1 cellular context compared by ENCODE assay signal in the genomic region with DNA sequence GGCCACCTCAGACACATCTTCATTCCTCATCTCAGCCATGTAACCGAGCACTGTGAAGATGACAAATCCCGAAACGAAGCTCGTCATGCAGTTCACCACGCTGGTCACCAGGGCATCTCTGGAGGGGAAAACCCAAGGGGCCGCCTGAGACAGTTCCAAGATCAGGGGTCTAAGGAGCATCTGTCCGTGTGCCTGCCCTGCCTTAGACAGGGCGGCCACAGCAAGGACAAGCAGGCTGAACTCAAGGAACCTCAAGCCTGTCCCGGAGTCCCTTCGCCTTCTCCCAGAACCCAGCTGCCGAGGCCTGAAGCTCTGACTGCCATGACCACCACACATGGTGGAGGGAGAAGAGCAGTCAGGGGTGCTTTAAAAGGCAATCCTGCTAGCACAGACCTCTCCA.
A peak's percentile ranks its signal among the peaks of the same experiment; 100 is the strongest.
TF ChIP-seq lines count a peak whose summit lies in the region.

No MANE protein-coding gene starts in this region.

TF ChIP-seq in GM12878, 131 proteins besides CTCF, POLR2A, EP300 and RAD21 (continued from another document):
- TF ChIP-seq, protein P1, sequence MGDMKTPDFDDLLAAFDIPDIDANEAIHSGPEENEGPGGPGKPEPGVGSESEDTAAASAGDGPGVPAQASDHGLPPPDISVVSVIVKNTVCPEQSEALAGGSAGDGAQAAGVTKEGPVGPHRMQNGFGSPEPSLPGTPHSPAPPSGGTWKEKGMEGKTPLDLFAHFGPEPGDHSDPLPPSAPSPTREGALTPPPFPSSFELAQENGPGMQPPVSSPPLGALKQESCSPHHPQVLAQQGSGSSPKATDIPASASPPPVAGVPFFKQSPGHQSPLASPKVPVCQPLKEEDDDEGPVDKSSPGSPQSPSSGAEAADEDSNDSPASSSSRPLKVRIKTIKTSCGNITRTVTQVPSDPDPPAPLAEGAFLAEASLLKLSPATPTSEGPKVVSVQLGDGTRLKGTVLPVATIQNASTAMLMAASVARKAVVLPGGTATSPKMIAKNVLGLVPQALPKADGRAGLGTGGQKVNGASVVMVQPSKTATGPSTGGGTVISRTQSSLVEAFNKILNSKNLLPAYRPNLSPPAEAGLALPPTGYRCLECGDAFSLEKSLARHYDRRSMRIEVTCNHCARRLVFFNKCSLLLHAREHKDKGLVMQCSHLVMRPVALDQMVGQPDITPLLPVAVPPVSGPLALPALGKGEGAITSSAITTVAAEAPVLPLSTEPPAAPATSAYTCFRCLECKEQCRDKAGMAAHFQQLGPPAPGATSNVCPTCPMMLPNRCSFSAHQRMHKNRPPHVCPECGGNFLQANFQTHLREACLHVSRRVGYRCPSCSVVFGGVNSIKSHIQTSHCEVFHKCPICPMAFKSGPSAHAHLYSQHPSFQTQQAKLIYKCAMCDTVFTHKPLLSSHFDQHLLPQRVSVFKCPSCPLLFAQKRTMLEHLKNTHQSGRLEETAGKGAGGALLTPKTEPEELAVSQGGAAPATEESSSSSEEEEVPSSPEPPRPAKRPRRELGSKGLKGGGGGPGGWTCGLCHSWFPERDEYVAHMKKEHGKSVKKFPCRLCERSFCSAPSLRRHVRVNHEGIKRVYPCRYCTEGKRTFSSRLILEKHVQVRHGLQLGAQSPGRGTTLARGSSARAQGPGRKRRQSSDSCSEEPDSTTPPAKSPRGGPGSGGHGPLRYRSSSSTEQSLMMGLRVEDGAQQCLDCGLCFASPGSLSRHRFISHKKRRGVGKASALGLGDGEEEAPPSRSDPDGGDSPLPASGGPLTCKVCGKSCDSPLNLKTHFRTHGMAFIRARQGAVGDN (IDR thresholded peaks at IDR 0.05), result no peak; the same call in 1 of the 2 replicates
- TF ChIP-seq BACH1 (IDR thresholded peaks at IDR 0.05; ENCODE audit: borderline replicate concordance), result no peak
- no peak for TF ChIP-seq NFYA (IDR thresholded peaks at IDR 0.05; ENCODE audit: borderline replicate concordance, low read depth, low read length)
- TF ChIP-seq PAX8 (IDR thresholded peaks at IDR 0.05), result no peak
- TF ChIP-seq, protein P2, sequence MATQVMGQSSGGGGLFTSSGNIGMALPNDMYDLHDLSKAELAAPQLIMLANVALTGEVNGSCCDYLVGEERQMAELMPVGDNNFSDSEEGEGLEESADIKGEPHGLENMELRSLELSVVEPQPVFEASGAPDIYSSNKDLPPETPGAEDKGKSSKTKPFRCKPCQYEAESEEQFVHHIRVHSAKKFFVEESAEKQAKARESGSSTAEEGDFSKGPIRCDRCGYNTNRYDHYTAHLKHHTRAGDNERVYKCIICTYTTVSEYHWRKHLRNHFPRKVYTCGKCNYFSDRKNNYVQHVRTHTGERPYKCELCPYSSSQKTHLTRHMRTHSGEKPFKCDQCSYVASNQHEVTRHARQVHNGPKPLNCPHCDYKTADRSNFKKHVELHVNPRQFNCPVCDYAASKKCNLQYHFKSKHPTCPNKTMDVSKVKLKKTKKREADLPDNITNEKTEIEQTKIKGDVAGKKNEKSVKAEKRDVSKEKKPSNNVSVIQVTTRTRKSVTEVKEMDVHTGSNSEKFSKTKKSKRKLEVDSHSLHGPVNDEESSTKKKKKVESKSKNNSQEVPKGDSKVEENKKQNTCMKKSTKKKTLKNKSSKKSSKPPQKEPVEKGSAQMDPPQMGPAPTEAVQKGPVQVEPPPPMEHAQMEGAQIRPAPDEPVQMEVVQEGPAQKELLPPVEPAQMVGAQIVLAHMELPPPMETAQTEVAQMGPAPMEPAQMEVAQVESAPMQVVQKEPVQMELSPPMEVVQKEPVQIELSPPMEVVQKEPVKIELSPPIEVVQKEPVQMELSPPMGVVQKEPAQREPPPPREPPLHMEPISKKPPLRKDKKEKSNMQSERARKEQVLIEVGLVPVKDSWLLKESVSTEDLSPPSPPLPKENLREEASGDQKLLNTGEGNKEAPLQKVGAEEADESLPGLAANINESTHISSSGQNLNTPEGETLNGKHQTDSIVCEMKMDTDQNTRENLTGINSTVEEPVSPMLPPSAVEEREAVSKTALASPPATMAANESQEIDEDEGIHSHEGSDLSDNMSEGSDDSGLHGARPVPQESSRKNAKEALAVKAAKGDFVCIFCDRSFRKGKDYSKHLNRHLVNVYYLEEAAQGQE (IDR thresholded peaks at IDR 0.05; ENCODE audit: low read depth, low read length), result no peak
- TF ChIP-seq MYB (IDR thresholded peaks at IDR 0.05; ENCODE audit: borderline replicate concordance, low read depth, low read length), result no peak
- TF ChIP-seq NR2F1 (conservative IDR thresholded peaks at IDR 0.05), result peak; percentile 96
- 0 out of 2 replicates have a peak, but pooled peaks have one; percentile 16 for TF ChIP-seq RB1 (IDR thresholded peaks at IDR 0.05; ENCODE audit: borderline replicate concordance)
- TF ChIP-seq, protein P3, sequence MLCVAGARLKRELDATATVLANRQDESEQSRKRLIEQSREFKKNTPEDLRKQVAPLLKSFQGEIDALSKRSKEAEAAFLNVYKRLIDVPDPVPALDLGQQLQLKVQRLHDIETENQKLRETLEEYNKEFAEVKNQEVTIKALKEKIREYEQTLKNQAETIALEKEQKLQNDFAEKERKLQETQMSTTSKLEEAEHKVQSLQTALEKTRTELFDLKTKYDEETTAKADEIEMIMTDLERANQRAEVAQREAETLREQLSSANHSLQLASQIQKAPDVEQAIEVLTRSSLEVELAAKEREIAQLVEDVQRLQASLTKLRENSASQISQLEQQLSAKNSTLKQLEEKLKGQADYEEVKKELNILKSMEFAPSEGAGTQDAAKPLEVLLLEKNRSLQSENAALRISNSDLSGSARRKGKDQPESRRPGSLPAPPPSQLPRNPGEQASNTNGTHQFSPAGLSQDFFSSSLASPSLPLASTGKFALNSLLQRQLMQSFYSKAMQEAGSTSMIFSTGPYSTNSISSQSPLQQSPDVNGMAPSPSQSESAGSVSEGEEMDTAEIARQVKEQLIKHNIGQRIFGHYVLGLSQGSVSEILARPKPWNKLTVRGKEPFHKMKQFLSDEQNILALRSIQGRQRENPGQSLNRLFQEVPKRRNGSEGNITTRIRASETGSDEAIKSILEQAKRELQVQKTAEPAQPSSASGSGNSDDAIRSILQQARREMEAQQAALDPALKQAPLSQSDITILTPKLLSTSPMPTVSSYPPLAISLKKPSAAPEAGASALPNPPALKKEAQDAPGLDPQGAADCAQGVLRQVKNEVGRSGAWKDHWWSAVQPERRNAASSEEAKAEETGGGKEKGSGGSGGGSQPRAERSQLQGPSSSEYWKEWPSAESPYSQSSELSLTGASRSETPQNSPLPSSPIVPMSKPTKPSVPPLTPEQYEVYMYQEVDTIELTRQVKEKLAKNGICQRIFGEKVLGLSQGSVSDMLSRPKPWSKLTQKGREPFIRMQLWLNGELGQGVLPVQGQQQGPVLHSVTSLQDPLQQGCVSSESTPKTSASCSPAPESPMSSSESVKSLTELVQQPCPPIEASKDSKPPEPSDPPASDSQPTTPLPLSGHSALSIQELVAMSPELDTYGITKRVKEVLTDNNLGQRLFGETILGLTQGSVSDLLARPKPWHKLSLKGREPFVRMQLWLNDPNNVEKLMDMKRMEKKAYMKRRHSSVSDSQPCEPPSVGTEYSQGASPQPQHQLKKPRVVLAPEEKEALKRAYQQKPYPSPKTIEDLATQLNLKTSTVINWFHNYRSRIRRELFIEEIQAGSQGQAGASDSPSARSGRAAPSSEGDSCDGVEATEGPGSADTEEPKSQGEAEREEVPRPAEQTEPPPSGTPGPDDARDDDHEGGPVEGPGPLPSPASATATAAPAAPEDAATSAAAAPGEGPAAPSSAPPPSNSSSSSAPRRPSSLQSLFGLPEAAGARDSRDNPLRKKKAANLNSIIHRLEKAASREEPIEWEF (IDR thresholded peaks at IDR 0.05; ENCODE audit: insufficient replicate concordance, low read depth, low read length), result no peak
- TF ChIP-seq ZNF622 (IDR thresholded peaks at IDR 0.05), result no peak
- no peak for TF ChIP-seq ZNF217 (IDR thresholded peaks at IDR 0.05)
- TF ChIP-seq, protein P4, sequence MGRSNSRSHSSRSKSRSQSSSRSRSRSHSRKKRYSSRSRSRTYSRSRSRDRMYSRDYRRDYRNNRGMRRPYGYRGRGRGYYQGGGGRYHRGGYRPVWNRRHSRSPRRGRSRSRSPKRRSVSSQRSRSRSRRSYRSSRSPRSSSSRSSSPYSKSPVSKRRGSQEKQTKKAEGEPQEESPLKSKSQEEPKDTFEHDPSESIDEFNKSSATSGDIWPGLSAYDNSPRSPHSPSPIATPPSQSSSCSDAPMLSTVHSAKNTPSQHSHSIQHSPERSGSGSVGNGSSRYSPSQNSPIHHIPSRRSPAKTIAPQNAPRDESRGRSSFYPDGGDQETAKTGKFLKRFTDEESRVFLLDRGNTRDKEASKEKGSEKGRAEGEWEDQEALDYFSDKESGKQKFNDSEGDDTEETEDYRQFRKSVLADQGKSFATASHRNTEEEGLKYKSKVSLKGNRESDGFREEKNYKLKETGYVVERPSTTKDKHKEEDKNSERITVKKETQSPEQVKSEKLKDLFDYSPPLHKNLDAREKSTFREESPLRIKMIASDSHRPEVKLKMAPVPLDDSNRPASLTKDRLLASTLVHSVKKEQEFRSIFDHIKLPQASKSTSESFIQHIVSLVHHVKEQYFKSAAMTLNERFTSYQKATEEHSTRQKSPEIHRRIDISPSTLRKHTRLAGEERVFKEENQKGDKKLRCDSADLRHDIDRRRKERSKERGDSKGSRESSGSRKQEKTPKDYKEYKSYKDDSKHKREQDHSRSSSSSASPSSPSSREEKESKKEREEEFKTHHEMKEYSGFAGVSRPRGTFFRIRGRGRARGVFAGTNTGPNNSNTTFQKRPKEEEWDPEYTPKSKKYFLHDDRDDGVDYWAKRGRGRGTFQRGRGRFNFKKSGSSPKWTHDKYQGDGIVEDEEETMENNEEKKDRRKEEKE (IDR thresholded peaks at IDR 0.05), result no peak
- TF ChIP-seq, protein P5, sequence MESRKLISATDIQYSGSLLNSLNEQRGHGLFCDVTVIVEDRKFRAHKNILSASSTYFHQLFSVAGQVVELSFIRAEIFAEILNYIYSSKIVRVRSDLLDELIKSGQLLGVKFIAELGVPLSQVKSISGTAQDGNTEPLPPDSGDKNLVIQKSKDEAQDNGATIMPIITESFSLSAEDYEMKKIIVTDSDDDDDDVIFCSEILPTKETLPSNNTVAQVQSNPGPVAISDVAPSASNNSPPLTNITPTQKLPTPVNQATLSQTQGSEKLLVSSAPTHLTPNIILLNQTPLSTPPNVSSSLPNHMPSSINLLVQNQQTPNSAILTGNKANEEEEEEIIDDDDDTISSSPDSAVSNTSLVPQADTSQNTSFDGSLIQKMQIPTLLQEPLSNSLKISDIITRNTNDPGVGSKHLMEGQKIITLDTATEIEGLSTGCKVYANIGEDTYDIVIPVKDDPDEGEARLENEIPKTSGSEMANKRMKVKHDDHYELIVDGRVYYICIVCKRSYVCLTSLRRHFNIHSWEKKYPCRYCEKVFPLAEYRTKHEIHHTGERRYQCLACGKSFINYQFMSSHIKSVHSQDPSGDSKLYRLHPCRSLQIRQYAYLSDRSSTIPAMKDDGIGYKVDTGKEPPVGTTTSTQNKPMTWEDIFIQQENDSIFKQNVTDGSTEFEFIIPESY (IDR thresholded peaks at IDR 0.05), result no peak
- peak; percentile 89 for TF ChIP-seq EED (IDR thresholded peaks at IDR 0.05; ENCODE audit: low read depth)
- TF ChIP-seq, protein P6, sequence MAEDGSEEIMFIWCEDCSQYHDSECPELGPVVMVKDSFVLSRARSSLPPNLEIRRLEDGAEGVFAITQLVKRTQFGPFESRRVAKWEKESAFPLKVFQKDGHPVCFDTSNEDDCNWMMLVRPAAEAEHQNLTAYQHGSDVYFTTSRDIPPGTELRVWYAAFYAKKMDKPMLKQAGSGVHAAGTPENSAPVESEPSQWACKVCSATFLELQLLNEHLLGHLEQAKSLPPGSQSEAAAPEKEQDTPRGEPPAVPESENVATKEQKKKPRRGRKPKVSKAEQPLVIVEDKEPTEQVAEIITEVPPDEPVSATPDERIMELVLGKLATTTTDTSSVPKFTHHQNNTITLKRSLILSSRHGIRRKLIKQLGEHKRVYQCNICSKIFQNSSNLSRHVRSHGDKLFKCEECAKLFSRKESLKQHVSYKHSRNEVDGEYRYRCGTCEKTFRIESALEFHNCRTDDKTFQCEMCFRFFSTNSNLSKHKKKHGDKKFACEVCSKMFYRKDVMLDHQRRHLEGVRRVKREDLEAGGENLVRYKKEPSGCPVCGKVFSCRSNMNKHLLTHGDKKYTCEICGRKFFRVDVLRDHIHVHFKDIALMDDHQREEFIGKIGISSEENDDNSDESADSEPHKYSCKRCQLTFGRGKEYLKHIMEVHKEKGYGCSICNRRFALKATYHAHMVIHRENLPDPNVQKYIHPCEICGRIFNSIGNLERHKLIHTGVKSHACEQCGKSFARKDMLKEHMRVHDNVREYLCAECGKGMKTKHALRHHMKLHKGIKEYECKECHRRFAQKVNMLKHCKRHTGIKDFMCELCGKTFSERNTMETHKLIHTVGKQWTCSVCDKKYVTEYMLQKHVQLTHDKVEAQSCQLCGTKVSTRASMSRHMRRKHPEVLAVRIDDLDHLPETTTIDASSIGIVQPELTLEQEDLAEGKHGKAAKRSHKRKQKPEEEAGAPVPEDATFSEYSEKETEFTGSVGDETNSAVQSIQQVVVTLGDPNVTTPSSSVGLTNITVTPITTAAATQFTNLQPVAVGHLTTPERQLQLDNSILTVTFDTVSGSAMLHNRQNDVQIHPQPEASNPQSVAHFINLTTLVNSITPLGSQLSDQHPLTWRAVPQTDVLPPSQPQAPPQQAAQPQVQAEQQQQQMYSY (CRISPR knock-in tag; IDR thresholded peaks at IDR 0.05), result no peak
- TF ChIP-seq MEF2A (IDR thresholded peaks at IDR 0.05; ENCODE audit: insufficient read depth, low read depth, low read length), result 0 out of 2 replicates have a peak, but pooled peaks have one; percentile 40
- peak; percentile 51; the same call in 1 of the 2 replicates for TF ChIP-seq NFIC (IDR thresholded peaks at IDR 0.05; ENCODE audit: low read depth, low read length)
